ENCODE assay signal across 1 cellular context in the genomic region with DNA sequence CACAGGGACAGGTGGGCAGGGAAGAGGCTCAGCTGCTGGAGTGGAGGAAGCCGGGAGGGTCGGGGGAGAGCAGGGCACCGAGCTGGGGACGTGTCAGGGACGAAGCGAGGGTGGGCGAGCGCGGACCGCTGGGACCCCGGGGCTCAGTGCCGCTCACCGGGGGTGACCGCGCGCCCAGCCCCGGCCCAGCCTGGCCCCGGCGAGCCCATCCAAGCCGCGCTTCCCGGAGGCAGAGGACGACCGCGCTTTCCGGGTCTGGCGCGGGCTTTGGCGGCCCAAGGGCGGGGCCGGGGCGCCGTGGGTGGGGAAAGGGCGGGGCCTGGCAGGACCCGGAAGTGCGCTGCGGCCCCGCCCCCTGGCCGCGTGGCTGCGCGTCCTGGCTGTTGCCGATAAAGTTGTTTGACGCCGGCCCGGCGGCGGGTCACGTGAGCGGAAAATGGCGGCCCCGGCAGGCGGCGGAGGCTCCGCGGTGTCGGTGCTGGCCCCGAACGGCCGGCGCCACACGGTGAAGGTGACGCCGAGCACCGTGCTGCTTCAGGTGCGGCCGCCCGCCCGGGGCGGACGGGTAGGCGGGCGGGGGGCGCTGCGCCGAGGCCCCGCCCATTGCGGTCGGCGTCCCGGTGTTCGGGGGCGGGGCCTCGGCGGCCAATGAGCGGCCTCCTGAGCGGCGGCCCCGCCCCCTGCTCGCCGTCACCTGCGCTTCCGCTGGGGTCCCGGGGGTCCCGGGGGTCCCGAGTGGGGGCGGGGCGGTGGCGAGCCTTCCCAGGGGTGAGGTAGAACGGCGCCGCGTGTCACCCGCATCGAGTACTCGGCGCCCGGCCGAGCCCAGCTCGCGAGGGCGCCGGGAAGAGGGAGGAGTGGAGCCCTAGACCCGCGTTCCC.
TF ChIP-seq lines count a peak whose summit lies in the region.

A gene with protein sequence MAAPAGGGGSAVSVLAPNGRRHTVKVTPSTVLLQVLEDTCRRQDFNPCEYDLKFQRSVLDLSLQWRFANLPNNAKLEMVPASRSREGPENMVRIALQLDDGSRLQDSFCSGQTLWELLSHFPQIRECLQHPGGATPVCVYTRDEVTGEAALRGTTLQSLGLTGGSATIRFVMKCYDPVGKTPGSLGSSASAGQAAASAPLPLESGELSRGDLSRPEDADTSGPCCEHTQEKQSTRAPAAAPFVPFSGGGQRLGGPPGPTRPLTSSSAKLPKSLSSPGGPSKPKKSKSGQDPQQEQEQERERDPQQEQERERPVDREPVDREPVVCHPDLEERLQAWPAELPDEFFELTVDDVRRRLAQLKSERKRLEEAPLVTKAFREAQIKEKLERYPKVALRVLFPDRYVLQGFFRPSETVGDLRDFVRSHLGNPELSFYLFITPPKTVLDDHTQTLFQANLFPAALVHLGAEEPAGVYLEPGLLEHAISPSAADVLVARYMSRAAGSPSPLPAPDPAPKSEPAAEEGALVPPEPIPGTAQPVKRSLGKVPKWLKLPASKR (plus strand): TSS at position 419 of the 881 bp plus-strand sequence. CDS start 18 bp downstream, at position 437.

TF ChIP-seq in HepG2, 621 proteins besides CTCF, POLR2A, EP300 and RAD21 (continued from another document and continues in another):
- no peak for TF ChIP-seq CBX1 (IDR thresholded peaks at IDR 0.05; ENCODE audit: low read depth)
- peak; percentile 61; the same call in 1 of the 2 replicates for TF ChIP-seq ZNF761 (CRISPR knock-in tag; conservative IDR thresholded peaks at IDR 0.05)
- TF ChIP-seq MXI1 (IDR thresholded peaks at IDR 0.05; ENCODE audit: borderline replicate concordance, low read depth, low read length), result peak; percentile 98; the same call in 2 of the 3 replicates
- TF ChIP-seq NR2C2 (CRISPR knock-in tag; IDR thresholded peaks at IDR 0.05; ENCODE audit: borderline replicate concordance), result peak; percentile 67
- TF ChIP-seq THAP11 (CRISPR knock-in tag; IDR thresholded peaks at IDR 0.05), result peak; percentile 88
- peak; percentile 67; the same call in 1 of the 2 replicates for TF ChIP-seq ZNF138 (CRISPR knock-in tag; IDR thresholded peaks at IDR 0.05; ENCODE audit: low read depth)
- peak; percentile 68; the same call in 1 of the 2 replicates for TF ChIP-seq ZNF547 (CRISPR knock-in tag; IDR thresholded peaks at IDR 0.05)
- TF ChIP-seq, protein P1, sequence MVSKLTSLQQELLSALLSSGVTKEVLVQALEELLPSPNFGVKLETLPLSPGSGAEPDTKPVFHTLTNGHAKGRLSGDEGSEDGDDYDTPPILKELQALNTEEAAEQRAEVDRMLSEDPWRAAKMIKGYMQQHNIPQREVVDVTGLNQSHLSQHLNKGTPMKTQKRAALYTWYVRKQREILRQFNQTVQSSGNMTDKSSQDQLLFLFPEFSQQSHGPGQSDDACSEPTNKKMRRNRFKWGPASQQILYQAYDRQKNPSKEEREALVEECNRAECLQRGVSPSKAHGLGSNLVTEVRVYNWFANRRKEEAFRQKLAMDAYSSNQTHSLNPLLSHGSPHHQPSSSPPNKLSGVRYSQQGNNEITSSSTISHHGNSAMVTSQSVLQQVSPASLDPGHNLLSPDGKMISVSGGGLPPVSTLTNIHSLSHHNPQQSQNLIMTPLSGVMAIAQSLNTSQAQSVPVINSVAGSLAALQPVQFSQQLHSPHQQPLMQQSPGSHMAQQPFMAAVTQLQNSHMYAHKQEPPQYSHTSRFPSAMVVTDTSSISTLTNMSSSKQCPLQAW (CRISPR knock-in tag; IDR thresholded peaks at IDR 0.05), result no peak
- TF ChIP-seq TARDBP (CRISPR knock-in tag; IDR thresholded peaks at IDR 0.05), result peak; percentile 83; the same call in 1 of the 2 replicates
- TF ChIP-seq RARA (CRISPR knock-in tag; IDR thresholded peaks at IDR 0.05), result no peak
- TF ChIP-seq HINFP (CRISPR knock-in tag; IDR thresholded peaks at IDR 0.05; ENCODE audit: low read depth), result 0 out of 2 replicates have a peak, but pooled peaks have one; percentile 42
- peak; percentile 32; the same call in 1 of the 2 replicates for TF ChIP-seq MEIS2 (CRISPR knock-in tag; IDR thresholded peaks at IDR 0.05)
- 0 out of 2 replicates have a peak, but pooled peaks have one; percentile 31 for TF ChIP-seq ZNF143 (CRISPR knock-in tag; IDR thresholded peaks at IDR 0.05)
- TF ChIP-seq, protein P2, sequence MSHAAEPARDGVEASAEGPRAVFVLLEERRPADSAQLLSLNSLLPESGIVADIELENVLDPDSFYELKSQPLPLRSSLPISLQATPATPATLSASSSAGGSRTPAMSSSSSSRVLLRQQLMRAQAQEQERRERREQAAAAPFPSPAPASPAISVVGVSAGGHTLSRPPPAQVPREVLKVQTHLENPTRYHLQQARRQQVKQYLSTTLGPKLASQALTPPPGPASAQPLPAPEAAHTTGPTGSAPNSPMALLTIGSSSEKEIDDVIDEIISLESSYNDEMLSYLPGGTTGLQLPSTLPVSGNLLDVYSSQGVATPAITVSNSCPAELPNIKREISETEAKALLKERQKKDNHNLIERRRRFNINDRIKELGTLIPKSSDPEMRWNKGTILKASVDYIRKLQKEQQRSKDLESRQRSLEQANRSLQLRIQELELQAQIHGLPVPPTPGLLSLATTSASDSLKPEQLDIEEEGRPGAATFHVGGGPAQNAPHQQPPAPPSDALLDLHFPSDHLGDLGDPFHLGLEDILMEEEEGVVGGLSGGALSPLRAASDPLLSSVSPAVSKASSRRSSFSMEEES (CRISPR knock-in tag; IDR thresholded peaks at IDR 0.05), result peak; percentile 94
- TF ChIP-seq, protein P3, sequence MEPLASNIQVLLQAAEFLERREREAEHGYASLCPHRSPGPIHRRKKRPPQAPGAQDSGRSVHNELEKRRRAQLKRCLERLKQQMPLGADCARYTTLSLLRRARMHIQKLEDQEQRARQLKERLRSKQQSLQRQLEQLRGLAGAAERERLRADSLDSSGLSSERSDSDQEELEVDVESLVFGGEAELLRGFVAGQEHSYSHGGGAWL (CRISPR knock-in tag; IDR thresholded peaks at IDR 0.05), result peak; percentile 90; the same call in 1 of the 2 replicates
- 0 out of 2 replicates have a peak, but pooled peaks have one; percentile 33 for TF ChIP-seq ZNF160 (CRISPR knock-in tag; IDR thresholded peaks at IDR 0.05)
- TF ChIP-seq, protein P4, sequence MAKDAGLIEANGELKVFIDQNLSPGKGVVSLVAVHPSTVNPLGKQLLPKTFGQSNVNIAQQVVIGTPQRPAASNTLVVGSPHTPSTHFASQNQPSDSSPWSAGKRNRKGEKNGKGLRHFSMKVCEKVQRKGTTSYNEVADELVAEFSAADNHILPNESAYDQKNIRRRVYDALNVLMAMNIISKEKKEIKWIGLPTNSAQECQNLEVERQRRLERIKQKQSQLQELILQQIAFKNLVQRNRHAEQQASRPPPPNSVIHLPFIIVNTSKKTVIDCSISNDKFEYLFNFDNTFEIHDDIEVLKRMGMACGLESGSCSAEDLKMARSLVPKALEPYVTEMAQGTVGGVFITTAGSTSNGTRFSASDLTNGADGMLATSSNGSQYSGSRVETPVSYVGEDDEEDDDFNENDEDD (CRISPR knock-in tag; IDR thresholded peaks at IDR 0.05; ENCODE audit: borderline replicate concordance), result no peak; the same call in 1 of the 2 replicates
- no peak for TF ChIP-seq KLF9 (CRISPR knock-in tag; IDR thresholded peaks at IDR 0.05; ENCODE audit: low read depth)
- TF ChIP-seq, protein P5, sequence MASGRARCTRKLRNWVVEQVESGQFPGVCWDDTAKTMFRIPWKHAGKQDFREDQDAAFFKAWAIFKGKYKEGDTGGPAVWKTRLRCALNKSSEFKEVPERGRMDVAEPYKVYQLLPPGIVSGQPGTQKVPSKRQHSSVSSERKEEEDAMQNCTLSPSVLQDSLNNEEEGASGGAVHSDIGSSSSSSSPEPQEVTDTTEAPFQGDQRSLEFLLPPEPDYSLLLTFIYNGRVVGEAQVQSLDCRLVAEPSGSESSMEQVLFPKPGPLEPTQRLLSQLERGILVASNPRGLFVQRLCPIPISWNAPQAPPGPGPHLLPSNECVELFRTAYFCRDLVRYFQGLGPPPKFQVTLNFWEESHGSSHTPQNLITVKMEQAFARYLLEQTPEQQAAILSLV (CRISPR knock-in tag; IDR thresholded peaks at IDR 0.05; ENCODE audit: borderline replicate concordance), result peak; percentile 42; the same call in 1 of the 2 replicates
- no peak for TF ChIP-seq ZNF101 (CRISPR knock-in tag; IDR thresholded peaks at IDR 0.05; ENCODE audit: borderline replicate concordance, low read depth)
- TF ChIP-seq ZNF280B (CRISPR knock-in tag; IDR thresholded peaks at IDR 0.05; ENCODE audit: borderline replicate concordance), result no peak
- TF ChIP-seq KDM2A (CRISPR knock-in tag; IDR thresholded peaks at IDR 0.05; ENCODE audit: borderline replicate concordance, low read depth), result 0 out of 2 replicates have a peak, but pooled peaks have one; percentile 62
- TF ChIP-seq BRD4 (CRISPR knock-in tag; IDR thresholded peaks at IDR 0.05), result peak; percentile 89
- TF ChIP-seq ZNF446 (CRISPR knock-in tag; IDR thresholded peaks at IDR 0.05), result peak; percentile 57; the same call in 1 of the 2 replicates
- no peak for TF ChIP-seq ZNF557 (CRISPR knock-in tag; IDR thresholded peaks at IDR 0.05)
- TF ChIP-seq HNRNPLL (IDR thresholded peaks at IDR 0.05; ENCODE audit: low read depth, low read length, poor library complexity, severe bottlenecking), result peak; percentile 55
- TF ChIP-seq RAD51 (IDR thresholded peaks at IDR 0.05; ENCODE audit: borderline replicate concordance), result peak; percentile 44; the same call in 1 of the 2 replicates
- TF ChIP-seq EHMT2 (IDR thresholded peaks at IDR 0.05; ENCODE audit: borderline replicate concordance, low read depth, low read length), result no peak
- no peak for TF ChIP-seq SCMH1 (CRISPR knock-in tag; IDR thresholded peaks at IDR 0.05; ENCODE audit: borderline replicate concordance)
- peak; percentile 62; the same call in 1 of the 2 replicates for TF ChIP-seq MAF1 (CRISPR knock-in tag; IDR thresholded peaks at IDR 0.05; ENCODE audit: borderline replicate concordance)
- TF ChIP-seq, protein P6, sequence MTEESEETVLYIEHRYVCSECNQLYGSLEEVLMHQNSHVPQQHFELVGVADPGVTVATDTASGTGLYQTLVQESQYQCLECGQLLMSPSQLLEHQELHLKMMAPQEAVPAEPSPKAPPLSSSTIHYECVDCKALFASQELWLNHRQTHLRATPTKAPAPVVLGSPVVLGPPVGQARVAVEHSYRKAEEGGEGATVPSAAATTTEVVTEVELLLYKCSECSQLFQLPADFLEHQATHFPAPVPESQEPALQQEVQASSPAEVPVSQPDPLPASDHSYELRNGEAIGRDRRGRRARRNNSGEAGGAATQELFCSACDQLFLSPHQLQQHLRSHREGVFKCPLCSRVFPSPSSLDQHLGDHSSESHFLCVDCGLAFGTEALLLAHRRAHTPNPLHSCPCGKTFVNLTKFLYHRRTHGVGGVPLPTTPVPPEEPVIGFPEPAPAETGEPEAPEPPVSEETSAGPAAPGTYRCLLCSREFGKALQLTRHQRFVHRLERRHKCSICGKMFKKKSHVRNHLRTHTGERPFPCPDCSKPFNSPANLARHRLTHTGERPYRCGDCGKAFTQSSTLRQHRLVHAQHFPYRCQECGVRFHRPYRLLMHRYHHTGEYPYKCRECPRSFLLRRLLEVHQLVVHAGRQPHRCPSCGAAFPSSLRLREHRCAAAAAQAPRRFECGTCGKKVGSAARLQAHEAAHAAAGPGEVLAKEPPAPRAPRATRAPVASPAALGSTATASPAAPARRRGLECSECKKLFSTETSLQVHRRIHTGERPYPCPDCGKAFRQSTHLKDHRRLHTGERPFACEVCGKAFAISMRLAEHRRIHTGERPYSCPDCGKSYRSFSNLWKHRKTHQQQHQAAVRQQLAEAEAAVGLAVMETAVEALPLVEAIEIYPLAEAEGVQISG (CRISPR knock-in tag; IDR thresholded peaks at IDR 0.05), result peak; percentile 90
- TF ChIP-seq ZSCAN9 (CRISPR knock-in tag; IDR thresholded peaks at IDR 0.05; ENCODE audit: borderline replicate concordance), result no peak; the same call in 1 of the 2 replicates
- peak; percentile 100 for TF ChIP-seq ZNF343 (CRISPR knock-in tag; IDR thresholded peaks at IDR 0.05)
- TF ChIP-seq ZNF350 (CRISPR knock-in tag; IDR thresholded peaks at IDR 0.05; ENCODE audit: borderline replicate concordance, low read depth), result no peak
- no peak for TF ChIP-seq ZNF253 (CRISPR knock-in tag; IDR thresholded peaks at IDR 0.05; ENCODE audit: borderline replicate concordance)
- TF ChIP-seq ZNF75D (CRISPR knock-in tag; IDR thresholded peaks at IDR 0.05; ENCODE audit: borderline replicate concordance), result no peak
- peak; percentile 95 for TF ChIP-seq KLF12 (CRISPR knock-in tag; IDR thresholded peaks at IDR 0.05; ENCODE audit: borderline replicate concordance)
- TF ChIP-seq KAT2B (IDR thresholded peaks at IDR 0.05; ENCODE audit: borderline replicate concordance, low read depth, low read length), result no peak
- TF ChIP-seq ZNF20 (CRISPR knock-in tag; IDR thresholded peaks at IDR 0.05), result peak; percentile 67; the same call in 1 of the 2 replicates
- TF ChIP-seq SYNCRIP (IDR thresholded peaks at IDR 0.05; ENCODE audit: insufficient read depth, low read depth, low read length), result no peak
- TF ChIP-seq ZMYM2 (CRISPR knock-in tag; IDR thresholded peaks at IDR 0.05), result peak; percentile 3; the same call in 1 of the 2 replicates
- TF ChIP-seq TP53 (CRISPR knock-in tag; conservative IDR thresholded peaks at IDR 0.05), result no peak
- TF ChIP-seq BCL3 (CRISPR knock-in tag; IDR thresholded peaks at IDR 0.05), result peak; percentile 68; the same call in 1 of the 2 replicates
